In genomic region chr6:17986656-17987575, GRCh38 we compare ENCODE assay signal across 8 cellular contexts. TPM values are rescaled to one million over a fixed set of nuclear protein-coding genes. Genes with fewer than 3 reads are reported as not detected.
DNase-seq lines count a peak whose midpoint lies in the region; ATAC-seq and TF ChIP-seq lines count a peak whose summit lies in the region.

No MANE protein-coding gene starts in this region.

- H3K36me3 Mint-ChIP-seq in endothelial cell (ENCODE audit: low read depth, unreplicated experiment) (peaks cover 30% of the 10 kb centered on the region), memory B cell (no peaks in the 10 kb centered on the region)

- H3K27ac ChIP-seq in thoracic aorta, result peak overlapping the region; percentile 84 to 88

- H3K9me3 Mint-ChIP-seq in endothelial cell (ENCODE audit: unreplicated experiment), result no peaks in the 10 kb centered on the region
- no peaks in the 10 kb centered on the region for H3K9me3 Mint-ChIP-seq in memory B cell

- DNase-seq in DMS53 treated with DMSO at 0.1 percent for 48 hours (lab: John Stamatoyannopoulos, UW; ENCODE audit: unreplicated experiment), result peak; percentile 34
- peak; percentile 46 for DNase-seq in SW480 (ENCODE audit: low spot score)
- DNase-seq in endothelial cell (ENCODE audit: low spot score), result peak; percentile 42
- peak; percentile 14 to 50 for DNase-seq in memory B cell (ENCODE audit: low spot score in 2 of 2)
- DNase-seq in thoracic aorta (ENCODE audit: low spot score), result peak; percentile 16

- H3K4me3 Mint-ChIP-seq in endothelial cell (ENCODE audit: unreplicated experiment) (peak overlapping the region; percentile 98), memory B cell (peak overlapping the region; percentile 82)

- TF ChIP-seq CTCF in endothelial cell (IDR thresholded peaks at IDR 0.05; ENCODE audit: unreplicated experiment) (no peak), thoracic aorta (IDR thresholded peaks at IDR 0.05) (no peak)

- H3K4me1 Mint-ChIP-seq in endothelial cell (ENCODE audit: unreplicated experiment) (peaks cover 42% of the 10 kb centered on the region), memory B cell (peaks cover 34% of the 10 kb centered on the region)

- H3K27me3 Mint-ChIP-seq in endothelial cell (ENCODE audit: unreplicated experiment), result peaks cover 17% of the 10 kb centered on the region
- peaks cover 3% of the 10 kb centered on the region for H3K27me3 Mint-ChIP-seq in memory B cell

- peak; percentile 15 for ATAC-seq in GM19463 (IDR thresholded peaks at IDR 0.05; ENCODE audit: unreplicated experiment)
- ATAC-seq in HG03558 (IDR thresholded peaks at IDR 0.05; ENCODE audit: extremely low read depth, unreplicated experiment), result peak; percentile 14
- ATAC-seq in memory B cell (ENCODE audit: low read depth), result peak; percentile 16
- ATAC-seq in thoracic aorta (ENCODE audit: insufficient number of reproducible peaks, low FRiP score, low read depth), result no peak
- ATAC-seq in GM18870 (IDR thresholded peaks at IDR 0.05; ENCODE audit: unreplicated experiment), result no peak

- H3K9me3 ChIP-seq in thoracic aorta, result no peaks in the 10 kb centered on the region

- H3K4me1 ChIP-seq in thoracic aorta (ENCODE audit: control insufficient read depth in 1 of 2, low read depth in 2 of 2), result peaks cover 13 to 28% of the 10 kb centered on the region in 2 donors

- no peaks in the 10 kb centered on the region for H3K27me3 ChIP-seq in thoracic aorta (replicated peaks; ENCODE audit: insufficient read depth)

- H3K4me3 ChIP-seq in thoracic aorta, result peak overlapping the region; percentile 79

- H3K27ac Mint-ChIP-seq in endothelial cell (ENCODE audit: unreplicated experiment) (peak overlapping the region; percentile 57), memory B cell (no peak overlapping the region)

- H3K36me3 ChIP-seq in thoracic aorta, result no peaks in the 10 kb centered on the region

RNA-seq across cellular contexts. Expression of gene KIF13A, which starts 0.5 kb away (rescaled TPM):
- total RNA-seq in endothelial cell (ENCODE audit: unreplicated experiment), result 139 TPM
- 10 to 100 TPM; 79.3 to 98.0 TPM for total RNA-seq in thoracic aorta

Comparison
In these comparisons a context has a peak if more than half of its experiments do, and no peak if none do; other contexts are left out.
1. ATAC-seq: peak in GM19463 (single experiment), HG03558 (single experiment) and memory B cell (single experiment); none in thoracic aorta (single experiment) and GM18870 (single experiment).
2. Peak in every context shown above with its lines, with median percentiles within 50 percentile points of each other: DNase-seq.